ENCODE assay signal across 34 cellular contexts in genomic region chr13:92622905-92623304, GRCh38.
"Had no signal": no experiment of that assay in that cellular context is flagged by ENCODE, and none has a peak within 500 bp of the region (broad histone marks: within the 10 kb centered on the region; RNA-seq: fewer than 3 reads in every experiment).

No MANE protein-coding gene starts in this region.

- H3K27me3 ChIP-seq: MG63 had no signal

- DNase-seq: Karpas-422, Kasumi-1, MG63, MM.1S, MV-4-11, NCI-H1048, NCI-H1092, NCI-H1092 treated with DMSO at 0.1 percent for 48 hours, NCI-H1105, NCI-H1105 treated with DMSO at 0.1 percent for 48 hours, NCI-H1417, NCI-H1417 treated with DMSO at 0.1 percent for 48 hours, NCI-H1436, NCI-H1436 treated with DMSO at 0.1 percent for 48 hours, NCI-H146, NCI-H1694, NCI-H1694 treated with DMSO at 0.1 percent for 48 hours, NCI-H187, NCI-H187 treated with DMSO at 0.1 percent for 48 hours, NCI-H1930, NCI-H2029, NCI-H2029 treated with DMSO at 0.1 percent for 48 hours, NCI-H2081, NCI-H2081 treated with DMSO at 0.1 percent for 48 hours, NCI-H2107, NCI-H2171, NCI-H2171 treated with DMSO at 0.1 percent for 48 hours, NCI-H2227 treated with DMSO at 0.1 percent for 48 hours, NCI-H226, NCI-H345, NCI-H446, NCI-H446 treated with DMSO at 0.1 percent for 48 hours, NCI-H510A, NCI-H510A treated with DMSO at 0.1 percent for 48 hours had no signal

- H3K36me3 ChIP-seq: MG63 had no signal

- H3K4me3 ChIP-seq: MG63 had no signal

- H3K9me3 ChIP-seq: MG63 had no signal
